ENCODE assay signal across 8 cellular contexts in genomic region chr1:1430114-1430982, GRCh38. TPM values are rescaled to one million over a fixed set of nuclear protein-coding genes. Genes with fewer than 3 reads are reported as not detected.
DNase-seq lines count a peak whose midpoint lies in the region; ATAC-seq and TF ChIP-seq lines count a peak whose summit lies in the region.

No MANE protein-coding gene starts in this region.

- CTCF ChIA-PET in MCF 10A (lab: Yijun Ruan, JAX), result interaction anchor here (2.8 kb wide), 1 partner anchor 11 kb away, joined by 11 read pairs; no protein-coding TSS in a partner anchor

- H3K27ac ChIP-seq in breast epithelium, result peak overlapping the region; percentile 95 to 99
- H3K27ac ChIP-seq in endodermal cell (ENCODE audit: low read depth, low read length), result peak overlapping the region; percentile 38
- no peak overlapping the region for H3K27ac ChIP-seq in aorta (ENCODE audit: low read depth in 1 of 2, low read length in 2 of 2)

- 47 to 59% methylated on average over 19 to 33 of the region's 35 CpGs for WGBS in endodermal cell (ENCODE audit: insufficient coverage in 1 of 2, insufficient read length in 1 of 2), 2 experiments
- 23 to 29% methylated on average over 32 to 35 of the region's 35 CpGs for WGBS in aorta, 2 donors

- H3K27ac Mint-ChIP-seq in MCF 10A (ENCODE audit: low read depth, unreplicated experiment) (no peak overlapping the region), endodermal cell (peak overlapping the region; percentile 26)

- no peak for TF ChIP-seq POLR2A in breast epithelium (IDR thresholded peaks at IDR 0.05)

- H3K27me3 ChIP-seq in breast epithelium, result no peaks in the 10 kb centered on the region
- peaks cover 7% of the 10 kb centered on the region for H3K27me3 ChIP-seq in endodermal cell (ENCODE audit: control insufficient read depth, insufficient read depth, low read length, poor library complexity, severe bottlenecking)
- H3K27me3 ChIP-seq in aorta (ENCODE audit: control insufficient read depth in 1 of 2, insufficient read depth in 2 of 2, low read length in 1 of 2), result no peaks in the 10 kb centered on the region

- no peaks in the 10 kb centered on the region for H3K27me3 Mint-ChIP-seq in MCF 10A (ENCODE audit: insufficient read depth, unreplicated experiment)
- peaks cover 3% of the 10 kb centered on the region for H3K27me3 Mint-ChIP-seq in endodermal cell (ENCODE audit: insufficient read depth)

- no TSS peak for BruUV-seq in MCF 10A (replicated peaks; lab: Mats Ljungman, UMichigan)

- no peaks in the 10 kb centered on the region for H3K36me3 ChIP-seq in breast epithelium
- no peaks in the 10 kb centered on the region for H3K36me3 ChIP-seq in endodermal cell (ENCODE audit: control insufficient read depth, insufficient read depth, low read length)
- no peaks in the 10 kb centered on the region for H3K36me3 ChIP-seq in aorta (ENCODE audit: control insufficient read depth in 1 of 2, insufficient read depth in 2 of 2, low read length in 1 of 2)

- peak overlapping the region; percentile 0 to 86 (median 13) for H3K4me3 ChIP-seq in breast epithelium
- no peak overlapping the region for H3K4me3 ChIP-seq in endodermal cell (ENCODE audit: low read length)
- H3K4me3 ChIP-seq in aorta (ENCODE audit: low read length in 2 of 2), result no peak overlapping the region

- H3K9me3 Mint-ChIP-seq in MCF 10A (ENCODE audit: unreplicated experiment) (no peaks in the 10 kb centered on the region), endodermal cell (peaks cover 3% of the 10 kb centered on the region)

- H3K4me3 Mint-ChIP-seq in MCF 10A (ENCODE audit: unreplicated experiment), result no peak overlapping the region
- H3K4me3 Mint-ChIP-seq in endodermal cell, result peak overlapping the region; percentile 14

- H3K4me1 Mint-ChIP-seq in MCF 10A (ENCODE audit: insufficient read depth, unreplicated experiment), result no peaks in the 10 kb centered on the region
- H3K4me1 Mint-ChIP-seq in endodermal cell, result peaks cover 12% of the 10 kb centered on the region

- H3K9ac ChIP-seq in endodermal cell (ENCODE audit: extremely low read depth, low read length, poor library complexity, severe bottlenecking), result no peak overlapping the region

- DNase-seq in breast epithelium (ENCODE audit: low spot score in 2 of 2), result peak; percentile 72 to 76
- DNase-seq in MCF 10A (ENCODE audit: unreplicated experiment), result no peak
- DNase-seq in endodermal cell, result peak; percentile 90
- peak; percentile 94 for DNase-seq in mesenteric fat pad (ENCODE audit: low spot score)
- DNase-seq in aorta, result peak; percentile 75 to 89
- no peak for DNase-seq in kidney glomerular epithelial cell (lab: John Stamatoyannopoulos, UW)
- no peak for DNase-seq in SK-N-DZ (ENCODE audit: low spot score)
- DNase-seq in activated naive CD4-positive, alpha-beta T cell treated with anti-CD3 and anti-CD28 coated beads, Interleukin-2, amount 50 U/mL, for 16 hours, result no peak

- intact Hi-C loops in breast epithelium (cut with DNase I; ENCODE audit: low total_unique reads), result loop anchor here (2.0 kb wide), 1 partner anchor 430 kb away; the partner anchor contains the start of gene HES4
- intact Hi-C loops in MCF 10A (cut with micrococcal nuclease), result no loop called here
- intact Hi-C loops in aorta (cut with DNase I), result no loop called here

- no peaks in the 10 kb centered on the region for H3K9me3 ChIP-seq in breast epithelium
- H3K9me3 ChIP-seq in endodermal cell (ENCODE audit: control insufficient read depth, low read length), result no peaks in the 10 kb centered on the region
- no peaks in the 10 kb centered on the region for H3K9me3 ChIP-seq in aorta (ENCODE audit: control insufficient read depth, low read length)

- ATAC-seq in aorta (ENCODE audit: low FRiP score), result peak; percentile 63

- POLR2A ChIA-PET in MCF 10A (lab: Yijun Ruan, JAX), result interaction anchor here (1.2 kb wide), 1 partner anchor 74 kb away, joined by 3 read pairs; no protein-coding TSS in a partner anchor

- H3K36me3 Mint-ChIP-seq in MCF 10A (ENCODE audit: insufficient read depth, unreplicated experiment) (no peaks in the 10 kb centered on the region), endodermal cell (ENCODE audit: low read depth) (no peaks in the 10 kb centered on the region)

- peak; percentile 16 to 48 (median 41) for TF ChIP-seq CTCF in breast epithelium (IDR thresholded peaks at IDR 0.05)
- no peak for TF ChIP-seq CTCF in MCF 10A (IDR thresholded peaks at IDR 0.05; ENCODE audit: unreplicated experiment)
- peak; percentile 65 for TF ChIP-seq CTCF in endodermal cell (conservative IDR thresholded peaks at IDR 0.05)

- H3K4me1 ChIP-seq in breast epithelium (peaks cover 39 to 57% of the 10 kb centered on the region in 2 donors), endodermal cell (ENCODE audit: control insufficient read depth, insufficient read depth, low read length) (peaks cover 17% of the 10 kb centered on the region), aorta (ENCODE audit: control insufficient read depth in 1 of 2, insufficient read depth in 2 of 2, low read length in 2 of 2) (no peaks in the 10 kb centered on the region)

RNA-seq across cellular contexts. Expression of gene VWA1, which starts 5.1 kb away (rescaled TPM):
- total RNA-seq in breast epithelium, result 10 to 100 TPM; 13.0 to 44.8 (median 35.7) TPM
- 0.37 and 0.54 TPM in 2 replicates for total RNA-seq in MCF 10A (2022)
- 10 to 100 TPM; 12.7 to 17.4 TPM for total RNA-seq in endodermal cell
- 10.3 TPM for polyA plus RNA-seq in endodermal cell (2013, experiment 1 of 2)
- polyA plus RNA-seq in endodermal cell (2013, experiment 2 of 2), result 5.6 TPM
- 41.1 TPM for total RNA-seq in mesenteric fat pad
- total RNA-seq in aorta, result 10 to 100 TPM; 35.6 to 86.5 TPM
- polyA plus RNA-seq in aorta, result 1 to 10 TPM in 1 of 2 donors, under 1 TPM in 1; 0.13 to 4.5 TPM
- 0.06 and 1.5 TPM in 2 replicates for polyA plus RNA-seq in SK-N-DZ (2014; cell fraction: cytosol; rRNA removed)
- polyA plus RNA-seq in SK-N-DZ (2014; cell fraction: nucleus; rRNA removed), result 0.27 and 2.0 TPM in 2 replicates

RNA-seq across cellular contexts. Expression of gene ANKRD65, which starts 9.3 kb away (rescaled TPM):
- total RNA-seq in breast epithelium (10 to 100 TPM; 10.2 to 16.0 (median 12.2) TPM), MCF 10A (2022) (0.86 and 1.4 TPM in 2 replicates), endodermal cell (1 to 10 TPM; 1.6 TPM), mesenteric fat pad (4.1 TPM), aorta (1 to 10 TPM; 1.5 to 6.9 TPM)
- 0.78 TPM for polyA plus RNA-seq in endodermal cell (2013, experiment 1 of 2)
- 1.7 TPM for polyA plus RNA-seq in endodermal cell (2013, experiment 2 of 2)
- under 1 TPM in 1 of 2 donors, not detected in 1; 0.13 TPM for polyA plus RNA-seq in aorta
- 0.81 TPM in 1 of 2 replicates, not detected in the other for polyA plus RNA-seq in SK-N-DZ (2014; cell fraction: cytosol; rRNA removed)
- 0.90 and 0.97 TPM in 2 replicates for polyA plus RNA-seq in SK-N-DZ (2014; cell fraction: nucleus; rRNA removed)

RNA-seq across cellular contexts. Expression of gene ATAD3C, which starts 19.1 kb away (rescaled TPM):
- 1 to 10 TPM; 1.9 to 8.5 (median 4.3) TPM for total RNA-seq in breast epithelium
- total RNA-seq in MCF 10A (2022), result 0.27 and 2.0 TPM in 2 replicates
- under 1 TPM; 0.55 TPM for total RNA-seq in endodermal cell
- polyA plus RNA-seq in endodermal cell (2013, experiment 1 of 2), result 0.78 TPM
- polyA plus RNA-seq in endodermal cell (2013, experiment 2 of 2), result 0.21 TPM
- 0.51 TPM for total RNA-seq in mesenteric fat pad
- 1 to 10 TPM in 1 of 2 donors, under 1 TPM in 1; 0.42 to 5.5 TPM for total RNA-seq in aorta
- polyA plus RNA-seq in aorta, result under 1 TPM in 1 of 2 donors, not detected in 1; 0.08 TPM
- 0.06 TPM in 1 of 2 replicates, not detected in the other for polyA plus RNA-seq in SK-N-DZ (2014; cell fraction: cytosol; rRNA removed)
- not detected in 2 replicates for polyA plus RNA-seq in SK-N-DZ (2014; cell fraction: nucleus; rRNA removed)

RNA-seq across cellular contexts. Expression of gene MRPL20, which starts 23.3 kb away (rescaled TPM):
- total RNA-seq in breast epithelium (100 to 1,000 TPM; 127 to 149 (median 147) TPM), MCF 10A (2022) (131 and 137 TPM in 2 replicates), endodermal cell (100 to 1,000 TPM; 109 to 129 TPM), mesenteric fat pad (122 TPM), aorta (10 to 100 TPM; 69.7 to 70.2 TPM)
- 104 TPM for polyA plus RNA-seq in endodermal cell (2013, experiment 1 of 2)
- polyA plus RNA-seq in endodermal cell (2013, experiment 2 of 2), result 98.2 TPM
- polyA plus RNA-seq in aorta, result 100 to 1,000 TPM; 144 to 184 TPM
- polyA plus RNA-seq in SK-N-DZ (2014; cell fraction: cytosol; rRNA removed), result 122 and 124 TPM in 2 replicates
- polyA plus RNA-seq in SK-N-DZ (2014; cell fraction: nucleus; rRNA removed), result 65.7 and 70.6 TPM in 2 replicates

RNA-seq across cellular contexts. Expression of gene CCNL2, which starts 31.2 kb away (rescaled TPM):
- total RNA-seq in breast epithelium (100 to 1,000 TPM; 170 to 325 (median 285) TPM), MCF 10A (2022) (230 and 248 TPM in 2 replicates), endodermal cell (100 to 1,000 TPM; 187 to 244 TPM), mesenteric fat pad (162 TPM), aorta (100 to 1,000 TPM; 153 to 246 TPM)
- polyA plus RNA-seq in endodermal cell (2013, experiment 1 of 2), result 255 TPM
- polyA plus RNA-seq in endodermal cell (2013, experiment 2 of 2), result 217 TPM
- polyA plus RNA-seq in aorta, result 100 to 1,000 TPM in 1 of 2 donors, 10 to 100 TPM in 1; 34.6 to 409 TPM
- polyA plus RNA-seq in SK-N-DZ (2014; cell fraction: cytosol; rRNA removed), result 114 and 186 TPM in 2 replicates
- polyA plus RNA-seq in SK-N-DZ (2014; cell fraction: nucleus; rRNA removed), result 1,610 and 2,471 TPM in 2 replicates

Comparison
In these comparisons a context has a peak if more than half of its experiments do, and no peak if none do; other contexts are left out.
1. DNase-seq: peak in breast epithelium (2 of 2), endodermal cell (single experiment), mesenteric fat pad (single experiment) and aorta (2 of 2); none in MCF 10A (single experiment), kidney glomerular epithelial cell (single experiment), SK-N-DZ (single experiment) and activated naive CD4-positive, alpha-beta T cell treated with anti-CD3 and anti-CD28 coated beads, Interleukin-2, amount 50 U/mL, for 16 hours (single experiment).
2. H3K27ac ChIP-seq: peak in breast epithelium (2 of 2) and endodermal cell (single experiment); none in aorta (0 of 2).
3. H3K4me3 ChIP-seq: peak in breast epithelium (3 of 3); none in endodermal cell (single experiment) and aorta (0 of 2).